In genomic region chr4:87862236-87862635, GRCh38 we compare ENCODE assay signal across 10 cellular contexts. TPM values are rescaled to one million over a fixed set of nuclear protein-coding genes. Genes with fewer than 3 reads are reported as not detected.
"Had no signal": no experiment of that assay in that cellular context is flagged by ENCODE, and none has a peak within 500 bp of the region (broad histone marks: within the 10 kb centered on the region; RNA-seq: fewer than 3 reads in every experiment).

No MANE protein-coding gene starts in this region.

- H3K4me1 Mint-ChIP-seq: IgD-negative memory B cell had no signal

- H3K4me3 ChIP-seq: K562 had no signal

- H3K4me2 ChIP-seq: KMS-11 had no signal

- FAIRE-seq: HTR-8/SVneo, K562 had no signal

- DNase-seq: IMR-90, KBM-7, KG1 had no signal

- H3K9ac ChIP-seq: KMS-11 had no signal

- H3K36me3 Mint-ChIP-seq: IgD-negative memory B cell had no signal

- H3K27ac ChIP-seq: HL-60, KMS-11 had no signal

- ATAC-seq: K562 had no signal

RNA-seq across cellular contexts. Expression of gene MEPE, which starts 29.5 kb away (rescaled TPM):
- total RNA-seq: HT-29, HT1080, IMR-90, K562 had no signal
- polyA plus RNA-seq: IgD-negative memory B cell, IMR-90, K562 had no signal
